Comparison of ENCODE assay signal across 9 cellular contexts in the genomic region with DNA sequence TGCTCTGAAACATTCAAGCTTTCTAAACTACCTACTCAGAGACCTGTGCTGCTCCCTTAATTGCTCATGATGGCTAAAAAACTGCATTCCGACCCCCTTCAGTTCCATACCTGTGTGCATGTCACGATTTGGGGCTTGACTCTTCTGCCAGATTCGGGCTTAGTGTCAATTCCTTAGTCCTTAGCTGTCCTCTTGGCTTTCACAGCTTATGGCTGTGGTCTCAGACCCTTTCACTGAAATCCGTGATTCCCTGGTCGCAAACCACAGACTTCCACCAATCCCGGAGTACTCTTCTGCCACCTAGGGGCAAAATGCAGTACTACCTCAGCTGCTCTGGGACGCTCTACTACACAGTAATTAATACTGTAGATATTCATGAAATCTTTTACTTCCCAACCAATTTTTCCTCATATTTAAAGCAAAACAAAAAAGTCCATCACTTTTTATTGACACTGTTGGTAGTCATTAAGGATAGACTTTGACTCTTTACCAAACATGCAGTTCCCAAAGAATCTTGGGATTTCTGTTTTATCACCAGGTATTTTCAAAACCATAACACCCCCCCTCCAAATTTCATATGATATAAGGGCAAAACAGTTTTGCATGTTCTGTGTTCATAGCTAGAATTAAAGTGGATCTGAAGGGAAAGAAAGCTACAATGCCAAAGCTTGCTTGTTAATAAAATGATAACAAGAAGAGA.
DNase-seq lines count a peak whose midpoint lies in the region; ATAC-seq, FAIRE-seq and TF ChIP-seq lines count a peak whose summit lies in the region.
"Had no signal": no experiment of that assay in that cellular context is flagged by ENCODE, and none has a peak within 500 bp of the region (broad histone marks: within the 10 kb centered on the region; RNA-seq: fewer than 3 reads in every experiment).

No MANE protein-coding gene starts in this region.

- no peak overlapping the region for H3K27ac Mint-ChIP-seq in WTC11

- no peak overlapping the region for H2BK12ac ChIP-seq in mesenchymal stem cell (ENCODE audit: low read length in 2 of 2)

- H3K79me1 ChIP-seq in mesenchymal stem cell (replicated peaks; ENCODE audit: low read length, poor library complexity, severe bottlenecking): no peaks in the 10 kb centered on the region

- H3K27ac ChIP-seq in A549 (no peak overlapping the region), mesenchymal stem cell (ENCODE audit: low read length, poor library complexity, severe bottlenecking) (no peak overlapping the region), testis (no peak overlapping the region)

- intact Hi-C loops in testis (cut with DNase I; ENCODE audit: low total_unique reads): no loop called here

- H3K9me3 ChIP-seq in A549: no peaks in the 10 kb centered on the region
- H3K9me3 ChIP-seq in mesenchymal stem cell (ENCODE audit: control insufficient read depth, low read length): no peaks in the 10 kb centered on the region
- H3K9me3 ChIP-seq in testis: no peaks in the 10 kb centered on the region

- H3K36me3 ChIP-seq in mesenchymal stem cell (ENCODE audit: control insufficient read depth in 1 of 2, insufficient read depth in 2 of 2, low read depth in 1 of 2, low read length in 2 of 2) (no peaks in the 10 kb centered on the region), testis (ENCODE audit: low read depth, missing control alignments) (no peaks in the 10 kb centered on the region)

- no peak overlapping the region for H2BK15ac ChIP-seq in mesenchymal stem cell (ENCODE audit: low read depth, poor library complexity, severe bottlenecking)

- H3K4me1 ChIP-seq in A549 (0 out of 3 replicates have a peak, but pooled peaks cover 19% of the 10 kb centered on the region), mesenchymal stem cell (ENCODE audit: control insufficient read depth, insufficient read depth, low read depth, low read length) (peaks cover 2% of the 10 kb centered on the region), testis (peaks cover 5% of the 10 kb centered on the region)

- DNase-seq in A549 (ENCODE audit: low read depth in 1 of 2, low spot score in 1 of 2) (peak; percentile 25 to 76), GM12865 (ENCODE audit: low read depth) (peak; percentile 54), NCI-H1105 treated with DMSO at 0.1 percent for 48 hours (lab: John Stamatoyannopoulos, UW) (peak; percentile 21), WTC11 (ENCODE audit: low spot score) (peak; percentile 81), mesenchymal stem cell (peak; percentile 65), testis (peak; percentile 89)
- peak; percentile 3 for DNase-seq in effector CD4-positive, alpha-beta T cell

- POLR2A ChIA-PET in A549 (lab: Yijun Ruan, JAX) (no interaction called here), WTC11 (lab: Charles Lee) (no interaction called here)

- H3K9me3 Mint-ChIP-seq in WTC11: no peaks in the 10 kb centered on the region

- H3K23ac ChIP-seq in mesenchymal stem cell (ENCODE audit: low read length in 2 of 2): no peak overlapping the region

- CTCF ChIA-PET in A549 (lab: Yijun Ruan, JAX) (interaction anchor here (0.6 to 2.1 kb wide), 11 partner anchors 8 to 1255 kb away, joined by 3 to 10 read pairs (median 4); no protein-coding TSS in a partner anchor), WTC11 (lab: Charles Lee) (interaction anchor here (0.6 to 2.0 kb wide), 29 partner anchors 9 to 906 kb away, joined by 3 to 16 read pairs (median 4); no protein-coding TSS in a partner anchor)

- peak overlapping the region; percentile 42 for H3K4me3 Mint-ChIP-seq in WTC11
- H3K4me3 Mint-ChIP-seq: IgD-negative memory B cell had no signal

- no peaks in the 10 kb centered on the region for H3K36me3 Mint-ChIP-seq in WTC11
- H3K36me3 Mint-ChIP-seq: IgD-negative memory B cell had no signal

- H3K27me3 Mint-ChIP-seq in WTC11 (ENCODE audit: low read depth): no peaks in the 10 kb centered on the region

- H3K14ac ChIP-seq in mesenchymal stem cell (ENCODE audit: low read length in 2 of 2): no peak overlapping the region

- TF ChIP-seq POLR2A in A549 (IDR thresholded peaks at IDR 0.05; ENCODE audit: low read length): no peak
- TF ChIP-seq POLR2A in testis (IDR thresholded peaks at IDR 0.05): no peak

- H3K4me1 Mint-ChIP-seq in WTC11: peaks cover 9% of the 10 kb centered on the region
- H3K4me1 Mint-ChIP-seq: IgD-negative memory B cell had no signal

- whole genome bisulfite sequencing in A549 (ENCODE audit: missing lambda C conversion rate): 13% methylated on average over 7 of the region's 7 CpGs
- 6% methylated on average over 7 of the region's 7 CpGs for WGBS in mesenchymal stem cell
- 9 to 12% methylated on average over 7 of the region's 7 CpGs for WGBS in testis, 2 donors

- peak; percentile 80 for TF ChIP-seq CTCF in A549 (IDR thresholded peaks at IDR 0.05)
- TF ChIP-seq CTCF in GM12865 (IDR thresholded peaks at IDR 0.05; ENCODE audit: insufficient read depth, low read depth, low read length, missing control alignments): peak; percentile 87
- TF ChIP-seq CTCF in WTC11 (IDR thresholded peaks at IDR 0.05): peak; percentile 84
- peak; percentile 66 to 88 (median 77) for TF ChIP-seq CTCF in testis (IDR thresholded peaks at IDR 0.05)

- no peak overlapping the region for H2AK5ac ChIP-seq in mesenchymal stem cell (ENCODE audit: low read length, severe bottlenecking)

- H2BK120ac ChIP-seq in mesenchymal stem cell (ENCODE audit: low read depth, low read length): no peak overlapping the region

- H2BK5ac ChIP-seq in mesenchymal stem cell (ENCODE audit: low read depth, low read length, poor library complexity, severe bottlenecking): no peak overlapping the region

- H3K4me2 ChIP-seq in A549: peak overlapping the region; percentile 62
- peak overlapping the region; percentile 15 for H3K4me2 ChIP-seq in mesenchymal stem cell (ENCODE audit: low read length, poor library complexity, severe bottlenecking)

- H2AFZ ChIP-seq in mesenchymal stem cell (ENCODE audit: low read depth, low read length): peak overlapping the region; percentile 46

- peak; percentile 79 to 92 for ATAC-seq in A549
- ATAC-seq in HG02623 (IDR thresholded peaks at IDR 0.05; ENCODE audit: unreplicated experiment): peak; percentile 83
- ATAC-seq in WTC11: peak; percentile 95

- H4K8ac ChIP-seq in mesenchymal stem cell (ENCODE audit: low read length): no peak overlapping the region

- peak; percentile 90 for FAIRE-seq in A549 (lab: Jason Lieb, UNC)

- H4K91ac ChIP-seq in mesenchymal stem cell (ENCODE audit: low read length): no peak overlapping the region

- TF ChIP-seq EP300 in A549 (IDR thresholded peaks at IDR 0.05): no peak

- TF ChIP-seq RAD21 in A549 (conservative IDR thresholded peaks at IDR 0.05 in 1 of 2, IDR thresholded peaks at IDR 0.05 in 1 of 2): peak; percentile 83 to 88

- H3K4ac ChIP-seq in mesenchymal stem cell (ENCODE audit: low read depth in 1 of 2, low read length in 2 of 2): no peak overlapping the region

- no peak overlapping the region for H3K18ac ChIP-seq in mesenchymal stem cell (ENCODE audit: low read depth in 1 of 2, low read length in 2 of 2)

- H3K4me3 ChIP-seq in A549: no peak overlapping the region
- no peak overlapping the region for H3K4me3 ChIP-seq in GM12865 (ENCODE audit: low read depth, low read length)
- peak overlapping the region in 1 of 2 experiments; percentile 36 for H3K4me3 ChIP-seq in mesenchymal stem cell (ENCODE audit: insufficient read depth in 1 of 2, low read depth in 1 of 2, low read length in 2 of 2)
- peak overlapping the region in 1 of 2 donors; percentile 23 for H3K4me3 ChIP-seq in testis

- no peaks in the 10 kb centered on the region for H3K27me3 ChIP-seq in mesenchymal stem cell (ENCODE audit: control insufficient read depth in 1 of 2, insufficient read depth in 1 of 2, low read length in 2 of 2)
- H3K27me3 ChIP-seq in testis: no peaks in the 10 kb centered on the region

- H3K9ac ChIP-seq in mesenchymal stem cell (ENCODE audit: low read length): peak overlapping the region; percentile 39

TF ChIP-seq in A549, 52 proteins besides CTCF, POLR2A, EP300 and RAD21:
- TF ChIP-seq FOSB (CRISPR knock-in tag; IDR thresholded peaks at IDR 0.05) (no peak), TP53 (CRISPR knock-in tag; IDR thresholded peaks at IDR 0.05) (no peak), SMC3 (IDR thresholded peaks at IDR 0.05) (peak; percentile 61), FOXS1 (CRISPR knock-in tag; IDR thresholded peaks at IDR 0.05) (no peak)

TF ChIP-seq in WTC11, 78 proteins besides CTCF, POLR2A, EP300 and RAD21 (continues in another document):
- no peak for TF ChIP-seq NR3C1 (CRISPR knock-in tag; conservative IDR thresholded peaks at IDR 0.05; ENCODE audit: low read depth)
- TF ChIP-seq, protein P1, sequence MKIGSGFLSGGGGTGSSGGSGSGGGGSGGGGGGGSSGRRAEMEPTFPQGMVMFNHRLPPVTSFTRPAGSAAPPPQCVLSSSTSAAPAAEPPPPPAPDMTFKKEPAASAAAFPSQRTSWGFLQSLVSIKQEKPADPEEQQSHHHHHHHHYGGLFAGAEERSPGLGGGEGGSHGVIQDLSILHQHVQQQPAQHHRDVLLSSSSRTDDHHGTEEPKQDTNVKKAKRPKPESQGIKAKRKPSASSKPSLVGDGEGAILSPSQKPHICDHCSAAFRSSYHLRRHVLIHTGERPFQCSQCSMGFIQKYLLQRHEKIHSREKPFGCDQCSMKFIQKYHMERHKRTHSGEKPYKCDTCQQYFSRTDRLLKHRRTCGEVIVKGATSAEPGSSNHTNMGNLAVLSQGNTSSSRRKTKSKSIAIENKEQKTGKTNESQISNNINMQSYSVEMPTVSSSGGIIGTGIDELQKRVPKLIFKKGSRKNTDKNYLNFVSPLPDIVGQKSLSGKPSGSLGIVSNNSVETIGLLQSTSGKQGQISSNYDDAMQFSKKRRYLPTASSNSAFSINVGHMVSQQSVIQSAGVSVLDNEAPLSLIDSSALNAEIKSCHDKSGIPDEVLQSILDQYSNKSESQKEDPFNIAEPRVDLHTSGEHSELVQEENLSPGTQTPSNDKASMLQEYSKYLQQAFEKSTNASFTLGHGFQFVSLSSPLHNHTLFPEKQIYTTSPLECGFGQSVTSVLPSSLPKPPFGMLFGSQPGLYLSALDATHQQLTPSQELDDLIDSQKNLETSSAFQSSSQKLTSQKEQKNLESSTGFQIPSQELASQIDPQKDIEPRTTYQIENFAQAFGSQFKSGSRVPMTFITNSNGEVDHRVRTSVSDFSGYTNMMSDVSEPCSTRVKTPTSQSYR (CRISPR knock-in tag; IDR thresholded peaks at IDR 0.05): no peak
- no peak for TF ChIP-seq ZNF512 (CRISPR knock-in tag; IDR thresholded peaks at IDR 0.05; ENCODE audit: borderline replicate concordance)
- no peak for TF ChIP-seq RELA (CRISPR knock-in tag; IDR thresholded peaks at IDR 0.05; ENCODE audit: borderline replicate concordance)

Comparison
In these comparisons a context has a peak if more than half of its experiments do, and no peak if none do; other contexts are left out.
1. DNase-seq: peak in every context shown above with its lines; median percentile 89 in testis; 81 in WTC11; 65 in mesenchymal stem cell; 54 in GM12865; 50 in A549; 21 in NCI-H1105 treated with DMSO at 0.1 percent for 48 hours; 3 in effector CD4-positive, alpha-beta T cell.
2. Of the 8 proteins assayed by ChIP-seq in both WTC11 and A549: peak only in WTC11: none; only in A549: none; in both: CTCF; in neither: 7.